In genomic region chr6:151387175-151387574, GRCh38 we compare ENCODE assay signal across 18 cellular contexts. TPM values are rescaled to one million over a fixed set of nuclear protein-coding genes. Genes with fewer than 3 reads are reported as not detected.
DNase-seq lines count a peak whose midpoint lies in the region; ATAC-seq, FAIRE-seq and TF ChIP-seq lines count a peak whose summit lies in the region.
"Had no signal": no experiment of that assay in that cellular context is flagged by ENCODE, and none has a peak within 500 bp of the region (broad histone marks: within the 10 kb centered on the region; RNA-seq: fewer than 3 reads in every experiment).

No MANE protein-coding gene starts in this region.

- no peak for TF ChIP-seq CTCF in A549 (IDR thresholded peaks at IDR 0.05)
- no peak for TF ChIP-seq CTCF in kidney (IDR thresholded peaks at IDR 0.05; ENCODE audit: borderline replicate concordance, extremely low read depth, insufficient read depth)

- H3K9me3 Mint-ChIP-seq in CD4-positive, alpha-beta memory T cell: peaks cover 0 to 4% (median 0%) of the 10 kb centered on the region in 8 donors
- H3K9me3 Mint-ChIP-seq in activated naive CD8-positive, alpha-beta T cell treated with anti-CD3 and anti-CD28 coated beads, Interleukin-2, amount 50 U/mL, for 24 hours: no peaks in the 10 kb centered on the region
- H3K9me3 Mint-ChIP-seq in naive thymus-derived CD8-positive, alpha-beta T cell: peaks cover 0 to 4% (median 0%) of the 10 kb centered on the region in 9 donors
- H3K9me3 Mint-ChIP-seq: dendritic cell treated with granulocyte-macrophage colony-stimulating factor and Interleukin-4, amounts not matched to agents 40 ng/mL and 50 ng/mL, for 4 days; stimulated activated naive CD8-positive, alpha-beta T cell treated with anti-CD3 and anti-CD28 coated beads, Interleukin-15, Interleukin-2, amounts not matched to agents 100 ng/mL and 50 ng/mL, for 24 hours had no signal

- H3K4me1 Mint-ChIP-seq in CD4-positive, alpha-beta memory T cell: peaks cover 30 to 68% (median 46%) of the 10 kb centered on the region in 4 donors
- H3K4me1 Mint-ChIP-seq in activated naive CD8-positive, alpha-beta T cell treated with anti-CD3 and anti-CD28 coated beads, Interleukin-2, amount 50 U/mL, for 24 hours: peaks cover 49% of the 10 kb centered on the region
- peaks cover 12 to 59% (median 39%) of the 10 kb centered on the region in 4 donors for H3K4me1 Mint-ChIP-seq in naive thymus-derived CD8-positive, alpha-beta T cell

- H3K4me3 ChIP-seq in A549: no peak overlapping the region
- no peak overlapping the region for H3K4me3 ChIP-seq in CD4-positive, alpha-beta memory T cell (ENCODE audit: low read length in 2 of 2)
- no peak overlapping the region for H3K4me3 ChIP-seq in kidney (ENCODE audit: low read length in 2 of 2)
- H3K4me3 ChIP-seq: esophagus squamous epithelium, spleen had no signal

- H3K9ac ChIP-seq in kidney (ENCODE audit: low read length in 2 of 2): no peak overlapping the region

- H3K4me1 ChIP-seq in A549 (peaks cover 18% of the 10 kb centered on the region; the same call in 2 of the 3 replicates), kidney (ENCODE audit: control insufficient read depth in 1 of 2, insufficient read depth in 1 of 2, low read depth in 1 of 2, low read length in 2 of 2) (peaks cover 4 to 11% of the 10 kb centered on the region in 2 donors)
- H3K4me1 ChIP-seq in CD4-positive, alpha-beta memory T cell (ENCODE audit: insufficient read depth, low read length): peaks cover 53% of the 10 kb centered on the region

- no peak for TF ChIP-seq EP300 in A549 (IDR thresholded peaks at IDR 0.05)

- H3K36me3 Mint-ChIP-seq in CD4-positive, alpha-beta memory T cell: peaks cover 12 to 28% of the 10 kb centered on the region in 2 donors
- H3K36me3 Mint-ChIP-seq in activated naive CD8-positive, alpha-beta T cell treated with anti-CD3 and anti-CD28 coated beads, Interleukin-2, amount 50 U/mL, for 24 hours (ENCODE audit: low read depth): peaks cover 17% of the 10 kb centered on the region
- H3K36me3 Mint-ChIP-seq in naive thymus-derived CD8-positive, alpha-beta T cell: peaks cover 0 to 11% (median 0%) of the 10 kb centered on the region in 3 donors

- peaks cover 0 to 2% of the 10 kb centered on the region in 2 donors for H3K27me3 Mint-ChIP-seq in CD4-positive, alpha-beta memory T cell
- no peaks in the 10 kb centered on the region for H3K27me3 Mint-ChIP-seq in activated naive CD8-positive, alpha-beta T cell treated with anti-CD3 and anti-CD28 coated beads, Interleukin-2, amount 50 U/mL, for 24 hours
- no peaks in the 10 kb centered on the region for H3K27me3 Mint-ChIP-seq in naive thymus-derived CD8-positive, alpha-beta T cell
- H3K27me3 Mint-ChIP-seq: dendritic cell treated with granulocyte-macrophage colony-stimulating factor and Interleukin-4, amounts not matched to agents 40 ng/mL and 50 ng/mL, for 4 days; stimulated activated naive CD8-positive, alpha-beta T cell treated with anti-CD3 and anti-CD28 coated beads, Interleukin-15, Interleukin-2, amounts not matched to agents 100 ng/mL and 50 ng/mL, for 24 hours had no signal

- WGBS in A549 (ENCODE audit: missing lambda C conversion rate): 86% methylated on average over 7 of the region's 7 CpGs

- H3K36me3 ChIP-seq in CD4-positive, alpha-beta memory T cell (ENCODE audit: insufficient read depth, low read length): no peaks in the 10 kb centered on the region
- H3K36me3 ChIP-seq in kidney (ENCODE audit: control insufficient read depth in 1 of 2, insufficient read depth in 2 of 2, low read length in 2 of 2): no peaks in the 10 kb centered on the region

- no peak for FAIRE-seq in A549 (lab: Jason Lieb, UNC)
- no peak for FAIRE-seq in kidney (lab: Jason Lieb, UNC)

- no peak overlapping the region for H3K4me2 ChIP-seq in A549

- H3K4me3 Mint-ChIP-seq in CD4-positive, alpha-beta memory T cell: peak overlapping the region in 1 of 8 donors; percentile 20
- H3K4me3 Mint-ChIP-seq in activated naive CD8-positive, alpha-beta T cell treated with anti-CD3 and anti-CD28 coated beads, Interleukin-2, amount 50 U/mL, for 24 hours: no peak overlapping the region
- peak overlapping the region in 2 of 10 donors; percentile 10 to 25 for H3K4me3 Mint-ChIP-seq in naive thymus-derived CD8-positive, alpha-beta T cell
- H3K4me3 Mint-ChIP-seq: dendritic cell treated with granulocyte-macrophage colony-stimulating factor and Interleukin-4, amounts not matched to agents 40 ng/mL and 50 ng/mL, for 4 days; stimulated activated naive CD8-positive, alpha-beta T cell treated with anti-CD3 and anti-CD28 coated beads, Interleukin-15, Interleukin-2, amounts not matched to agents 100 ng/mL and 50 ng/mL, for 24 hours had no signal

- TF ChIP-seq POLR2A in A549 (IDR thresholded peaks at IDR 0.05; ENCODE audit: low read length): no peak

- no peak overlapping the region for H3K27ac ChIP-seq in A549
- no peak overlapping the region for H3K27ac ChIP-seq in CD4-positive, alpha-beta memory T cell (ENCODE audit: low read depth, low read length)
- no peak overlapping the region for H3K27ac ChIP-seq in kidney (ENCODE audit: low read depth in 2 of 2, low read length in 2 of 2)
- H3K27ac ChIP-seq: esophagus squamous epithelium had no signal

- H3K9me3 ChIP-seq in A549: no peaks in the 10 kb centered on the region
- H3K9me3 ChIP-seq in CD4-positive, alpha-beta memory T cell (ENCODE audit: control insufficient read depth in 1 of 2, low read length in 2 of 2): no peaks in the 10 kb centered on the region
- H3K9me3 ChIP-seq in kidney (ENCODE audit: control insufficient read depth in 1 of 2, low read length in 2 of 2): no peaks in the 10 kb centered on the region
- H3K9me3 ChIP-seq: BE2C, esophagus squamous epithelium, spleen had no signal

- intact Hi-C loops in CD4-positive, alpha-beta memory T cell (cut with micrococcal nuclease): loop anchor here (10.0 kb wide), 1 partner anchor 1382 kb away; no protein-coding TSS in a partner anchor
- intact Hi-C loops in kidney (cut with DNase I): no loop called here

- DNase-seq in A549 (ENCODE audit: low read depth in 1 of 2, low spot score in 1 of 2): no peak
- no peak for DNase-seq in CD4-positive, alpha-beta memory T cell
- DNase-seq in activated naive CD8-positive, alpha-beta T cell treated with anti-CD3 and anti-CD28 coated beads, Interleukin-2, amount 50 U/mL, for 24 hours: no peak
- no peak for DNase-seq in naive thymus-derived CD8-positive, alpha-beta T cell
- no peak for DNase-seq in kidney
- DNase-seq in SIG-M5 treated with dmso at 0.1 percent for 504 hours (lab: John Stamatoyannopoulos, UW; ENCODE audit: unreplicated experiment): no peak
- DNase-seq: activated CD4-positive, CD25-positive, alpha-beta regulatory T cell; activated T-cell treated with anti-CD3 and anti-CD28 coated beads, Interleukin-2, amount 50 U/mL, for 1 hour; BE2C; DMS53; esophagus squamous epithelium; kidney glomerular epithelial cell; NCI-H1092 treated with DMSO at 0.1 percent for 48 hours; NCI-H82; spleen had no signal

- POLR2A ChIA-PET in A549 (lab: Yijun Ruan, JAX): no interaction called here
- POLR2A ChIA-PET in CD4-positive, alpha-beta memory T cell (lab: Charles Lee; ENCODE audit: partially characterized antibody): interaction anchor here (1.3 kb wide), 1 partner anchor 14 kb away, joined by 4 read pairs; no protein-coding TSS in a partner anchor
- POLR2A ChIA-PET in naive thymus-derived CD8-positive, alpha-beta T cell (lab: Charles Lee): no interaction called here

- ATAC-seq in A549: no peak
- no peak for ATAC-seq in activated naive CD8-positive, alpha-beta T cell treated with anti-CD3 and anti-CD28 coated beads, Interleukin-2, amount 50 U/mL, for 24 hours
- ATAC-seq in naive thymus-derived CD8-positive, alpha-beta T cell: no peak
- ATAC-seq in GM21447 (IDR thresholded peaks at IDR 0.05; ENCODE audit: unreplicated experiment): no peak

- peak overlapping the region; percentile 43 to 99 (median 84) for H3K27ac Mint-ChIP-seq in CD4-positive, alpha-beta memory T cell
- H3K27ac Mint-ChIP-seq in activated naive CD8-positive, alpha-beta T cell treated with anti-CD3 and anti-CD28 coated beads, Interleukin-2, amount 50 U/mL, for 24 hours: peak overlapping the region; percentile 22
- peak overlapping the region in 8 of 10 donors; percentile 63 to 93 (median 80) for H3K27ac Mint-ChIP-seq in naive thymus-derived CD8-positive, alpha-beta T cell
- H3K27ac Mint-ChIP-seq: dendritic cell treated with granulocyte-macrophage colony-stimulating factor and Interleukin-4, amounts not matched to agents 40 ng/mL and 50 ng/mL, for 4 days; stimulated activated naive CD8-positive, alpha-beta T cell treated with anti-CD3 and anti-CD28 coated beads, Interleukin-15, Interleukin-2, amounts not matched to agents 100 ng/mL and 50 ng/mL, for 24 hours had no signal

- CTCF ChIA-PET in A549 (lab: Yijun Ruan, JAX): no interaction called here
- CTCF ChIA-PET in CD4-positive, alpha-beta memory T cell (lab: Charles Lee; ENCODE audit: partially characterized antibody): interaction anchor here (1.8 kb wide), 1 partner anchor 13 kb away, joined by 8 read pairs; no protein-coding TSS in a partner anchor

- H3K27me3 ChIP-seq in CD4-positive, alpha-beta memory T cell (ENCODE audit: insufficient read depth, low read length): no peaks in the 10 kb centered on the region
- H3K27me3 ChIP-seq: BE2C, esophagus squamous epithelium, spleen had no signal

- TF ChIP-seq RAD21 in A549 (conservative IDR thresholded peaks at IDR 0.05 in 1 of 2, IDR thresholded peaks at IDR 0.05 in 1 of 2): no peak

TF ChIP-seq in A549, 52 proteins besides CTCF, POLR2A, EP300 and RAD21:
- TF ChIP-seq MAFK (IDR thresholded peaks at IDR 0.05; ENCODE audit: partially characterized antibody): peak; percentile 9
- TF ChIP-seq FOXS1 (CRISPR knock-in tag; IDR thresholded peaks at IDR 0.05): no peak

RNA-seq across cellular contexts. Expression of gene ZBTB2, which starts 4.2 kb away (rescaled TPM):
- 15.3 and 17.3 TPM in 2 replicates for polyA plus RNA-seq in A549 (2011; rRNA removed)
- 12.5 and 15.3 TPM in 2 replicates for polyA plus RNA-seq in A549 (2012; cell fraction: cytosol; rRNA removed)
- polyA plus RNA-seq in A549 (2012; cell fraction: nucleus; rRNA removed): 6.9 and 7.4 TPM in 2 replicates
- 10.8 to 12.0 TPM (median 11.4 TPM) in 3 replicates for polyA plus RNA-seq in A549 (2017; fragmentation: RNase III; extraction: RNeasy Plus Mini Kit Qiagen cat#74134 plus additional on column Dnase treatment)
- 21.6 and 23.6 TPM in 2 replicates for polyA minus RNA-seq in A549 (2011; rRNA and poly(A)+ RNA removed)
- total RNA-seq in CD4-positive, alpha-beta memory T cell: 10 to 100 TPM; 27.9 to 29.5 TPM
- 10 to 100 TPM; 19.6 to 25.5 TPM for polyA plus RNA-seq in CD4-positive, alpha-beta memory T cell
- 10 to 100 TPM; 32.0 to 32.4 TPM for total RNA-seq in naive thymus-derived CD8-positive, alpha-beta T cell
- polyA plus RNA-seq in naive thymus-derived CD8-positive, alpha-beta T cell: 10 to 100 TPM; 12.3 to 18.8 (median 15.0) TPM
- total RNA-seq in kidney: 11.2 TPM
- polyA plus RNA-seq in kidney (ENCODE audit: insufficient read depth, low read depth, low replicate concordance): 6.0 TPM

Comparison
In these comparisons a context has a peak if more than half of its experiments do, and no peak if none do; other contexts are left out.
1. H3K27ac Mint-ChIP-seq: peak in every context shown above with its lines; median percentile 84 in CD4-positive, alpha-beta memory T cell; 80 in naive thymus-derived CD8-positive, alpha-beta T cell; 22 in activated naive CD8-positive, alpha-beta T cell treated with anti-CD3 and anti-CD28 coated beads, Interleukin-2, amount 50 U/mL, for 24 hours.